In the genomic region with DNA sequence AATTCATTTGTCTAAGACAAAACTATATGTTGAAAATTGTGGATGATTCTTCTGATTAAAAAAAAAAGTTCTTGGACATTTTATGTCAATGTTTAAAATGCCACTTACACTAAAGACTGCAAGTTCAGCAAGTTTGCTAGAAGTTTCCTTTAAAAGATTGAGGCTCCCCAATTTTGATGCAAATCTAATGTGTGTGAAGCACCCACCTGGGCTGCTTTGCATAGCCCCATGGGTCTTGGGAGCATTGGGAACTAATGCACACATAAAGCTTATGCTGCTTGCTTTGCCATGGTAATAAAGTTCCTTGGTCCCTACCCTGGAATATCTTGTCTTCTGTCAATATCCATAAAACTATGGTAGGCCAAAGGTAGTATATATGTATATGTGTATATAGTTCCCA, we compare ENCODE assay signal across 20 cellular contexts.
"Had no signal": no experiment of that assay in that cellular context is flagged by ENCODE, and none has a peak within 500 bp of the region (broad histone marks: within the 10 kb centered on the region; RNA-seq: fewer than 3 reads in every experiment).

No MANE protein-coding gene starts in this region.

- H3K27me3 ChIP-seq: dorsolateral prefrontal cortex, hepatocyte, right lobe of liver, suprapubic skin, tibial nerve, upper lobe of right lung, vagina had no signal

- H3K4me3 ChIP-seq: dorsolateral prefrontal cortex, hepatocyte, psoas muscle, right lobe of liver, suprapubic skin, tibial nerve, upper lobe of right lung, vagina had no signal

- H3K36me3 ChIP-seq: right lobe of liver, suprapubic skin, tibial nerve, upper lobe of right lung, vagina had no signal

- H3K9me3 Mint-ChIP-seq: nephron progenitor cell had no signal

- H3K36me3 Mint-ChIP-seq: naive thymus-derived CD4-positive, alpha-beta T cell; stimulated activated effector memory CD8-positive, alpha-beta T cell treated with anti-CD3 and anti-CD28 coated beads, Interleukin-12 subunit alpha, Interleukin-12 subunit beta, amount 100 ng/mL, for 72 hours had no signal

- ATAC-seq: naive thymus-derived CD4-positive, alpha-beta T cell; psoas muscle; right lobe of liver; stimulated activated effector memory CD8-positive, alpha-beta T cell treated with anti-CD3 and anti-CD28 coated beads, Interleukin-12 subunit alpha, Interleukin-12 subunit beta, amount 100 ng/mL, for 72 hours; stimulated activated naive CD8-positive, alpha-beta T cell treated with anti-CD3 and anti-CD28 coated beads, Interleukin-15, Interleukin-2, amounts not matched to agents 100 U/mL and 50 U/mL, for 24 hours; upper lobe of right lung had no signal

- H2AFZ ChIP-seq: hepatocyte had no signal

- H3K27me3 Mint-ChIP-seq: naive thymus-derived CD4-positive, alpha-beta T cell had no signal

- H3K4me2 ChIP-seq: hepatocyte had no signal

- H3K9me3 ChIP-seq: psoas muscle, right lobe of liver, suprapubic skin, tibial nerve, upper lobe of right lung, vagina had no signal

- H3K79me2 ChIP-seq: hepatocyte had no signal

- H3K4me1 ChIP-seq: psoas muscle, right lobe of liver, suprapubic skin, tibial nerve, upper lobe of right lung, vagina had no signal

- H3K4me3 Mint-ChIP-seq: naive thymus-derived CD4-positive, alpha-beta T cell; nephron progenitor cell; stimulated activated effector memory CD8-positive, alpha-beta T cell treated with anti-CD3 and anti-CD28 coated beads, Interleukin-12 subunit alpha, Interleukin-12 subunit beta, amount 100 ng/mL, for 72 hours had no signal

- H3K27ac Mint-ChIP-seq: naive thymus-derived CD4-positive, alpha-beta T cell; nephron progenitor cell; stimulated activated effector memory CD8-positive, alpha-beta T cell treated with anti-CD3 and anti-CD28 coated beads, Interleukin-12 subunit alpha, Interleukin-12 subunit beta, amount 100 ng/mL, for 72 hours had no signal

- H3K4me1 Mint-ChIP-seq: naive thymus-derived CD4-positive, alpha-beta T cell; nephron progenitor cell; stimulated activated effector memory CD8-positive, alpha-beta T cell treated with anti-CD3 and anti-CD28 coated beads, Interleukin-12 subunit alpha, Interleukin-12 subunit beta, amount 100 ng/mL, for 72 hours had no signal

- DNase-seq: cortex of kidney; dorsolateral prefrontal cortex; effector CD8-positive, alpha-beta T cell; foreskin melanocyte; head of caudate nucleus; mesendoderm; naive thymus-derived CD4-positive, alpha-beta T cell; nephron progenitor cell; psoas muscle; retina; right lobe of liver; stimulated activated CD4-positive, alpha-beta T cell treated with anti-CD3 and anti-CD28 coated beads, Interleukin-4, amount 100 ng/mL, for 1 hour; stimulated activated CD8-positive, alpha-beta memory T cell treated with anti-CD3 and anti-CD28 coated beads, Interleukin-4, amount 100 ng/mL, for 48 hours; stimulated activated naive CD8-positive, alpha-beta T cell treated with anti-CD3 and anti-CD28 coated beads, Interleukin-15, Interleukin-2, amounts not matched to agents 100 U/mL and 50 U/mL, for 24 hours; upper lobe of right lung had no signal

- H3K27ac ChIP-seq: dorsolateral prefrontal cortex, hepatocyte, psoas muscle, right lobe of liver, suprapubic skin, tibial nerve, upper lobe of right lung, vagina had no signal
